Comparison of ENCODE assay signal across 37 cellular contexts in the genomic region with DNA sequence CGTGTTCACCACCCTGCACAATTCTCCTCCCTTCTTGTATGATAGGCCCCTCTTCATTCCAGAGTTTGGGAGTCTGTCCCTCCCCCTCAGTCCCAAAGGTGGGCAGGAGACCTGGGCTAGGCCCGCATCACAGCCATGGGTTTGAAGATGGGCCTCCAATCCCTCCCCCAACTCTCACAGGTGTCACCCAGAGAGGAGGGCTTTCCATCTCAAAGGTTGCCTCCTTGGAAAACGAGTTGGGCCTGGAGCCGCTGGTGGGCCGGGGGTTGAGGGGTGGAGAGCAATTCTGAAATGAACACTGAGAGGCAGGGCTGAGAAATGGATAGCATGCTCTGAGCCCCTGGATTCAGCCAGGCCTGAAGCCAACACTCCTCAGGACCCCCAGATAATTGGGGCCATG. TPM values are rescaled to one million over a fixed set of nuclear protein-coding genes. Genes with fewer than 3 reads are reported as not detected.
"Had no signal": no experiment of that assay in that cellular context is flagged by ENCODE, and none has a peak within 500 bp of the region (broad histone marks: within the 10 kb centered on the region; RNA-seq: fewer than 3 reads in every experiment).

No MANE protein-coding gene starts in this region.

- H3K9me3 Mint-ChIP-seq: activated B cell treated with CpG ODN at 0.5 μM for 24 hours; activated CD4-positive, alpha-beta memory T cell treated with anti-CD3 and anti-CD28 coated beads for 36 hours; activated CD4-positive, alpha-beta T cell treated with anti-CD3 and anti-CD28 coated beads, Interleukin-2, amount 10 ng/mL, durations not matched to agents 24 days and 14 days; activated CD8-positive, alpha-beta T cell treated with anti-CD3 and anti-CD28 coated beads for 36 hours; activated naive CD4-positive, alpha-beta T cell treated with anti-CD3 and anti-CD28 coated beads for 36 hours; activated naive CD4-positive, alpha-beta T cell treated with anti-CD3 and anti-CD28 coated beads, Interleukin-2, amount 50 U/mL, for 72 hours; activated naive CD8-positive, alpha-beta T cell treated with anti-CD3 and anti-CD28 coated beads for 36 hours; activated T-cell treated with anti-CD3 and anti-CD28 coated beads, Interleukin-2, amount 50 U/mL, for 4 hours; activated T-cell treated with anti-CD3 and anti-CD28 coated beads, Interleukin-2, amount 50 U/mL, for 72 hours; activated T-helper 1 cell treated with anti-CD3 and anti-CD28 coated beads, Interleukin-12 subunit alpha, Interleukin-12 subunit beta, Interleukin-2, Interleukin-4 antibody, amounts not matched to agents 30 ng/mL and 10 ng/mL and 1 ng/mL, durations not matched to agents 14 hours and 24 hours and 36 hours; activated T-helper 17 cell treated with anti-CD3 and anti-CD28 coated beads, Interleukin-2, amount 50 U/mL, for 72 hours; T-helper 1 cell treated with Interleukin-12 subunit alpha and Interleukin-12 subunit beta and Interleukin-4 antibody, amounts not matched to agents 30 μg/mL and 1 μg/mL, for 36 hours; T-helper 2 cell treated with Interferon-gamma antibody and Interleukin-4, amounts not matched to agents 5 μg/mL and 100 μg/mL, for 36 hours had no signal

- H3K4me3 Mint-ChIP-seq: activated B cell treated with CpG ODN at 0.5 μM for 24 hours; activated CD4-positive, alpha-beta memory T cell treated with anti-CD3 and anti-CD28 coated beads for 36 hours; activated CD4-positive, alpha-beta T cell treated with anti-CD3 and anti-CD28 coated beads, Interleukin-2, amount 10 ng/mL, durations not matched to agents 24 days and 14 days; activated CD8-positive, alpha-beta T cell treated with anti-CD3 and anti-CD28 coated beads for 36 hours; activated naive CD4-positive, alpha-beta T cell treated with anti-CD3 and anti-CD28 coated beads for 36 hours; activated naive CD8-positive, alpha-beta T cell treated with anti-CD3 and anti-CD28 coated beads for 36 hours; activated T-cell treated with anti-CD3 and anti-CD28 coated beads, Interleukin-2, amount 50 U/mL, for 4 hours; activated T-cell treated with anti-CD3 and anti-CD28 coated beads, Interleukin-2, amount 50 U/mL, for 72 hours; activated T-helper 1 cell treated with anti-CD3 and anti-CD28 coated beads, Interleukin-12 subunit alpha, Interleukin-12 subunit beta, Interleukin-2, Interleukin-4 antibody, amounts not matched to agents 30 ng/mL and 10 ng/mL and 1 ng/mL, durations not matched to agents 14 hours and 24 hours and 36 hours; activated T-helper 17 cell treated with anti-CD3 and anti-CD28 coated beads, Interleukin-2, amount 50 U/mL, for 72 hours; T-helper 1 cell treated with Interleukin-12 subunit alpha and Interleukin-12 subunit beta and Interleukin-4 antibody, amounts not matched to agents 30 μg/mL and 1 μg/mL, for 36 hours; T-helper 2 cell treated with Interferon-gamma antibody and Interleukin-4, amounts not matched to agents 5 μg/mL and 100 μg/mL, for 36 hours had no signal

- H3K27ac ChIP-seq: adrenal gland, body of pancreas, brain microvascular endothelial cell, breast epithelium, VCaP had no signal

- H3K27me3 ChIP-seq: brain microvascular endothelial cell had no signal

- H3K4me1 Mint-ChIP-seq: activated CD4-positive, alpha-beta T cell treated with anti-CD3 and anti-CD28 coated beads, Interleukin-2, amount 10 ng/mL, durations not matched to agents 24 days and 14 days; activated T-helper 17 cell treated with anti-CD3 and anti-CD28 coated beads, Interleukin-2, amount 50 U/mL, for 72 hours had no signal

- H3K4me3 ChIP-seq: adrenal gland, body of pancreas, breast epithelium had no signal

- FAIRE-seq: astrocyte, TTC549 had no signal

- ATAC-seq: activated CD8-positive, alpha-beta T cell treated with anti-CD3 and anti-CD28 coated beads for 36 hours; activated naive CD4-positive, alpha-beta T cell treated with anti-CD3 and anti-CD28 coated beads, Interleukin-2, amount 50 U/mL, for 72 hours; activated T-cell treated with anti-CD3 and anti-CD28 coated beads, Interleukin-2, amount 50 U/mL, for 4 hours; activated T-cell treated with anti-CD3 and anti-CD28 coated beads, Interleukin-2, amount 50 U/mL, for 72 hours; activated T-helper 17 cell treated with anti-CD3 and anti-CD28 coated beads, Interleukin-2, amount 50 U/mL, for 72 hours; body of pancreas had no signal

- H3K4me1 ChIP-seq: breast epithelium had no signal

- DNase-seq: activated B cell treated with CpG ODN at 0.5 μM for 24 hours; activated CD4-positive, alpha-beta memory T cell treated with anti-CD3 and anti-CD28 coated beads for 36 hours; activated CD4-positive, alpha-beta T cell treated with anti-CD3 and anti-CD28 coated beads for 4 hours; activated CD4-positive, alpha-beta T cell treated with anti-CD3 and anti-CD28 coated beads, Interleukin-2, amount 10 ng/mL, durations not matched to agents 24 days and 14 days; activated CD4-positive, alpha-beta T cell treated with anti-CD3 and anti-CD28 coated beads, Interleukin-2, amount 50 U/mL, for 1 hour; activated CD4-positive, alpha-beta T cell treated with anti-CD3 and anti-CD28 coated beads, Interleukin-2, amount 50 U/mL, for 4 hours; activated CD4-positive, CD25-positive, alpha-beta regulatory T cell treated with anti-CD3 and anti-CD28 coated beads, Interleukin-2, amount 50 U/mL, for 72 hours; activated CD8-positive, alpha-beta memory T cell treated with anti-CD3 and anti-CD28 coated beads, Interleukin-2, amount 50 U/mL, for 4 hours; activated CD8-positive, alpha-beta T cell treated with anti-CD3 and anti-CD28 coated beads for 36 hours; activated effector memory CD4-positive, alpha-beta T cell treated with anti-CD3 and anti-CD28 coated beads, Interleukin-2, amount 50 U/mL, for 16 hours; activated gamma-delta T cell treated with Interleukin-2 at 50 U/mL for 16 hours; activated naive CD4-positive, alpha-beta T cell; activated naive CD4-positive, alpha-beta T cell treated with anti-CD3 and anti-CD28 coated beads for 36 hours; activated naive CD4-positive, alpha-beta T cell treated with anti-CD3 and anti-CD28 coated beads, Interleukin-2, amount 50 U/mL, for 16 hours; activated naive CD8-positive, alpha-beta T cell treated with anti-CD3 and anti-CD28 coated beads for 36 hours; activated T-cell treated with anti-CD3 and anti-CD28 coated beads for 4 hours; activated T-cell treated with anti-CD3 and anti-CD28 coated beads, Interleukin-2, amount 50 U/mL, for 1 hour; activated T-cell treated with anti-CD3 and anti-CD28 coated beads, Interleukin-2, amount 50 U/mL, for 4 hours; activated T-cell treated with anti-CD3 and anti-CD28 coated beads, Interleukin-2, amount 50 U/mL, for 72 hours; adrenal gland; amniotic stem cell; body of pancreas; brain microvascular endothelial cell; central memory CD4-positive, alpha-beta T cell; T-helper 1 cell; T-helper 2 cell; T-helper 9 cell had no signal

- H3K9me3 ChIP-seq: adrenal gland, body of pancreas, breast epithelium had no signal

- H3K36me3 ChIP-seq: adrenal gland, brain microvascular endothelial cell, breast epithelium had no signal

- H3K27ac Mint-ChIP-seq: activated B cell treated with CpG ODN at 0.5 μM for 24 hours; activated CD4-positive, alpha-beta memory T cell treated with anti-CD3 and anti-CD28 coated beads for 36 hours; activated CD4-positive, alpha-beta T cell treated with anti-CD3 and anti-CD28 coated beads, Interleukin-2, amount 10 ng/mL, durations not matched to agents 24 days and 14 days; activated CD8-positive, alpha-beta T cell treated with anti-CD3 and anti-CD28 coated beads for 36 hours; activated naive CD4-positive, alpha-beta T cell treated with anti-CD3 and anti-CD28 coated beads for 36 hours; activated naive CD4-positive, alpha-beta T cell treated with anti-CD3 and anti-CD28 coated beads, Interleukin-2, amount 50 U/mL, for 72 hours; activated naive CD8-positive, alpha-beta T cell treated with anti-CD3 and anti-CD28 coated beads for 36 hours; activated T-cell treated with anti-CD3 and anti-CD28 coated beads, Interleukin-2, amount 50 U/mL, for 72 hours; activated T-helper 1 cell treated with anti-CD3 and anti-CD28 coated beads, Interleukin-12 subunit alpha, Interleukin-12 subunit beta, Interleukin-2, Interleukin-4 antibody, amounts not matched to agents 30 ng/mL and 10 ng/mL and 1 ng/mL, durations not matched to agents 14 hours and 24 hours and 36 hours; activated T-helper 17 cell treated with anti-CD3 and anti-CD28 coated beads, Interleukin-2, amount 50 U/mL, for 72 hours; T-helper 1 cell treated with Interleukin-12 subunit alpha and Interleukin-12 subunit beta and Interleukin-4 antibody, amounts not matched to agents 30 μg/mL and 1 μg/mL, for 36 hours; T-helper 2 cell treated with Interferon-gamma antibody and Interleukin-4, amounts not matched to agents 5 μg/mL and 100 μg/mL, for 36 hours had no signal

- H3K36me3 Mint-ChIP-seq: activated CD4-positive, alpha-beta memory T cell treated with anti-CD3 and anti-CD28 coated beads for 36 hours; activated naive CD4-positive, alpha-beta T cell treated with anti-CD3 and anti-CD28 coated beads, Interleukin-2, amount 50 U/mL, for 72 hours; activated naive CD8-positive, alpha-beta T cell treated with anti-CD3 and anti-CD28 coated beads for 36 hours had no signal

RNA-seq across cellular contexts. Expression of a gene that starts 6.2 kb away (rescaled TPM):
- total RNA-seq: activated B cell treated with CpG ODN at 0.5 μM for 24 hours; activated CD4-positive, alpha-beta memory T cell treated with anti-CD3 and anti-CD28 coated beads for 36 hours; activated CD4-positive, alpha-beta T cell treated with anti-CD3 and anti-CD28 coated beads, Interleukin-2, amount 10 ng/mL, durations not matched to agents 24 days and 14 days; activated CD8-positive, alpha-beta memory T cell treated with anti-CD3 and anti-CD28 coated beads for 36 hours; activated CD8-positive, alpha-beta T cell treated with anti-CD3 and anti-CD28 coated beads for 36 hours; activated naive CD4-positive, alpha-beta T cell treated with anti-CD3 and anti-CD28 coated beads for 36 hours; activated naive CD4-positive, alpha-beta T cell treated with anti-CD3 and anti-CD28 coated beads, Interleukin-2, amount 50 U/mL, for 72 hours; activated naive CD8-positive, alpha-beta T cell treated with anti-CD3 and anti-CD28 coated beads for 36 hours; activated T-cell treated with anti-CD3 and anti-CD28 coated beads, Interleukin-2, amount 50 U/mL, for 72 hours; activated T-helper 1 cell treated with anti-CD3 and anti-CD28 coated beads, Interleukin-12 subunit alpha, Interleukin-12 subunit beta, Interleukin-2, Interleukin-4 antibody, amounts not matched to agents 30 ng/mL and 10 ng/mL and 1 ng/mL, durations not matched to agents 14 hours and 24 hours and 36 hours; activated T-helper 17 cell treated with anti-CD3 and anti-CD28 coated beads, Interleukin-2, amount 50 U/mL, for 72 hours had no signal
